18 cellular contexts compared by ENCODE assay signal in the genomic region with DNA sequence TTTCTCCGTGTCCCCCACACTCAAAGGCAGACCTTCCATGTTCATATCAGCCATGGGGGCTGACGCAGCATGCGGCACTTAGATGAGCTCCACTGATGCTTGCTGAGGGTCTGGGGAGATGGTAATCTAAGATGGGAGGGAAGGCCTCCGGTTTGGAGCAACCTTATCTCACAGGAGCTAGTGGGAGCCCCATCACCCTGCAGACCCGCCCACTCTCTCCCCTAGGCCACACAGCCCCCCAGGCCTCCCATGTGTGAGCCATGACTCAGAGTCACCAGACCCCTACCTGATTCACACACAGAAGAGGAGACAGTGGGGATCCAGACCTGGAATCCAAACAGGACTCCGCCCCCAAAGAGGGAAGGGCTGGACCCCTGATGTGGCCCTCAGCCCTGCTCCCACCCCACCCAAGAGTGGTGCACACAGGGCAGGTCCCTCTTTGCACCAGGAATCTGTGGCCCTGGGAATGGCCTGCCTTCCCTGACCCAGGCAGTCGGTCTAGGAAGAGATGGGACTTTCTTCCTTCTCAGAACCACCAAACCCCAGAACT.
DNase-seq lines count a peak whose midpoint lies in the region; ATAC-seq lines count a peak whose summit lies in the region.
"Had no signal": no experiment of that assay in that cellular context is flagged by ENCODE, and none has a peak within 500 bp of the region (broad histone marks: within the 10 kb centered on the region; RNA-seq: fewer than 3 reads in every experiment).

No MANE protein-coding gene starts in this region.

- DNase-seq in Right ventricle myocardium superior (peak; percentile 22), left ventricle myocardium superior (no peak), cardiac septum (ENCODE audit: low spot score) (peak; percentile 73), posterior vena cava (ENCODE audit: low spot score) (peak; percentile 60), NOMO-1 (lab: John Stamatoyannopoulos, UW; ENCODE audit: unreplicated experiment in 2 of 2) (no peak), NCI-H82 (lab: John Stamatoyannopoulos, UW) (no peak)
- DNase-seq in effector CD4-positive, alpha-beta T cell = no peak
- DNase-seq: Caco-2; CD4-positive, CD25-positive, alpha-beta regulatory T cell; GOT3; MM.1S; NCI-H1092 treated with DMSO at 0.1 percent for 48 hours; NCI-H1694; NCI-H2227 treated with DMSO at 0.1 percent for 48 hours; PC-3; RPMI8226; SJCRH30 had no signal

- intact Hi-C loops in Right ventricle myocardium superior (cut with DNase I) = no loop called here
- intact Hi-C loops in left ventricle myocardium superior (cut with micrococcal nuclease) = no loop called here
- intact Hi-C loops in cardiac septum (cut with DNase I) = no loop called here
- intact Hi-C loops in posterior vena cava (cut with DNase I) = no loop called here

- ATAC-seq in Right ventricle myocardium superior (ENCODE audit: poor library complexity) (no peak), left ventricle myocardium superior (no peak), GM19324 (IDR thresholded peaks at IDR 0.05; ENCODE audit: low FRiP score, unreplicated experiment) (no peak)
- ATAC-seq: PC-3 had no signal

Comparison
In these comparisons a context has a peak if more than half of its experiments do, and no peak if none do; other contexts are left out.
1. DNase-seq: peak in Right ventricle myocardium superior (single experiment), cardiac septum (single experiment) and posterior vena cava (single experiment); none in left ventricle myocardium superior (single experiment), NOMO-1 (0 of 2), NCI-H82 (single experiment) and effector CD4-positive, alpha-beta T cell (single experiment).